Comparison of ENCODE assay signal across 23 cellular contexts in the genomic region with DNA sequence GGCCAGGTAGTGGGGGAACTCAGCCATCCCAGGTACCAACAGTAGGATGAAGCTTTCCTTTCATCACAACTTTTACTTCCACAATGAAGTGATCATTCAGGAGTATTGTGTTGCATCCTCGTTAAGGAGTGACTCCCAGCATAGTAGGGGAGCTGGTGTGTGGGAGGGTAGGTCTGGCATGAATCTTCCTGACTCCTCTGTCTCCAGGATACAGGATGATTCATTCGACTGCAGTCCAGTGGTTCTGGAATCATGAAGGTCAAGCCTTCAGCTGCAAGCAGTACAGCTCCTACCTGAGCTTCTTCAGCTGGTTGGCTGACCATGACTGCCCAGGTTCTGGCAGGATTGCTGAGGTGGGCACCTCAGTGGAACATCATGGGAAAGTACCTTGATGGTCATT.
DNase-seq lines count a peak whose midpoint lies in the region; FAIRE-seq and TF ChIP-seq lines count a peak whose summit lies in the region.
"Had no signal": no experiment of that assay in that cellular context is flagged by ENCODE, and none has a peak within 500 bp of the region (broad histone marks: within the 10 kb centered on the region; RNA-seq: fewer than 3 reads in every experiment).

No MANE protein-coding gene starts in this region.

- H3K27ac ChIP-seq in GM23248 (no peak overlapping the region), suprapubic skin (no peak overlapping the region)
- H3K27ac ChIP-seq: 22Rv1; A549; BLaER1 treated with 17β-estradiol and CSF1 and Interleukin-3, amounts not matched to agents 10 nM and 100 nM had no signal

- DNase-seq in A172 (ENCODE audit: low spot score) (peak; percentile 54), GM23248 (peak; percentile 0), RCC 7860 (ENCODE audit: low spot score) (peak; percentile 53), SIG-M5 treated with dmso at 0.1 percent for 504 hours (lab: John Stamatoyannopoulos, UW; ENCODE audit: unreplicated experiment) (no peak), suprapubic skin (ENCODE audit: low spot score in 2 of 2) (no peak), NCI-H226 (no peak)
- DNase-seq: ACHN; AML-193; BE2C; CD4-positive, alpha-beta T cell; CD8-positive, alpha-beta memory T cell; DMS 273 treated with DMSO at 0.1 percent for 48 hours; DMS79; EL; GF-D8; H9; HFFc6 had no signal

- H4K20me1 ChIP-seq in GM23248 (ENCODE audit: insufficient read depth) = no peaks in the 10 kb centered on the region
- H4K20me1 ChIP-seq: BLaER1 treated with 17β-estradiol and CSF1 and Interleukin-3, amounts not matched to agents 10 nM and 100 nM had no signal

- H3F3A ChIP-seq in GM23248 (ENCODE audit: insufficient read depth) = no peaks in the 10 kb centered on the region

- H3K36me3 ChIP-seq in GM23248 (ENCODE audit: low read depth) (no peaks in the 10 kb centered on the region), suprapubic skin (no peaks in the 10 kb centered on the region)
- H3K36me3 ChIP-seq: BE2C; BLaER1 treated with 17β-estradiol and CSF1 and Interleukin-3, amounts not matched to agents 10 nM and 100 nM had no signal

- H3K9me3 ChIP-seq in GM23248 (ENCODE audit: low read depth) = no peaks in the 10 kb centered on the region
- no peaks in the 10 kb centered on the region for H3K9me3 ChIP-seq in suprapubic skin
- H3K9me3 ChIP-seq: A549; BE2C; BLaER1 treated with 17β-estradiol and CSF1 and Interleukin-3, amounts not matched to agents 10 nM and 100 nM had no signal

- no peak for TF ChIP-seq EP300 in suprapubic skin (IDR thresholded peaks at IDR 0.05)

- no peaks in the 10 kb centered on the region for H3K27me3 ChIP-seq in GM23248 (replicated peaks; ENCODE audit: insufficient read depth)
- H3K27me3 ChIP-seq in suprapubic skin = no peaks in the 10 kb centered on the region
- H3K27me3 ChIP-seq: BE2C; BLaER1 treated with 17β-estradiol and CSF1 and Interleukin-3, amounts not matched to agents 10 nM and 100 nM had no signal

- H3K9me2 ChIP-seq in GM23248 (ENCODE audit: insufficient read depth) = no peaks in the 10 kb centered on the region

- in situ Hi-C loops in GM23248 (cut with MboI) = no loop called here

- H3K9ac ChIP-seq in GM23248 = no peak overlapping the region
- H3K9ac ChIP-seq: BLaER1 treated with 17β-estradiol and CSF1 and Interleukin-3, amounts not matched to agents 10 nM and 100 nM had no signal

- H3K4me1 ChIP-seq in GM23248 (ENCODE audit: insufficient read depth) = no peaks in the 10 kb centered on the region
- H3K4me1 ChIP-seq in suprapubic skin = no peaks in the 10 kb centered on the region
- H3K4me1 ChIP-seq: A549; BE2C; BLaER1 treated with 17β-estradiol and CSF1 and Interleukin-3, amounts not matched to agents 10 nM and 100 nM had no signal

- no peak for TF ChIP-seq POLR2A in suprapubic skin (IDR thresholded peaks at IDR 0.05)

- H3K4me3 ChIP-seq in GM23248 = no peak overlapping the region
- H3K4me3 ChIP-seq in suprapubic skin = no peak overlapping the region
- H3K4me3 ChIP-seq: A549; BLaER1 treated with 17β-estradiol and CSF1 and Interleukin-3, amounts not matched to agents 10 nM and 100 nM had no signal

- FAIRE-seq in RCC 7860 (lab: Jason Lieb, UNC) = no peak
- FAIRE-seq: A549, D721Med, GM12891, GM18507 had no signal

- no peak for TF ChIP-seq CTCF in suprapubic skin (IDR thresholded peaks at IDR 0.05)

- no peaks in the 10 kb centered on the region for H3K79me2 ChIP-seq in GM23248 (ENCODE audit: insufficient read depth)

- no peak overlapping the region for H2AFZ ChIP-seq in GM23248

- H3K4me2 ChIP-seq in GM23248 (ENCODE audit: unreplicated experiment) = no peak overlapping the region
- H3K4me2 ChIP-seq: A549; BLaER1 treated with 17β-estradiol and CSF1 and Interleukin-3, amounts not matched to agents 10 nM and 100 nM had no signal

- WGBS in GM23248 (ENCODE audit: low coverage in 1 of 2, low lambda C conversion rate in 2 of 2, missing lambda C conversion rate in 2 of 2), 2 experiments = 5 to 11% methylated on average over 2 of the region's 2 CpGs
- no CpG with 5 or more reads among the region's 2 CpGs for WGBS in suprapubic skin

Comparison
In these comparisons a context has a peak if more than half of its experiments do, and no peak if none do; other contexts are left out.
1. DNase-seq: peak in A172 (single experiment), GM23248 (single experiment) and RCC 7860 (single experiment); none in SIG-M5 treated with dmso at 0.1 percent for 504 hours (single experiment), suprapubic skin (0 of 2) and NCI-H226 (single experiment).